In genomic region chr5:132830436-132831094, GRCh38 we compare ENCODE assay signal across 8 cellular contexts. TPM values are rescaled to one million over a fixed set of nuclear protein-coding genes. Genes with fewer than 3 reads are reported as not detected.
DNase-seq lines count a peak whose midpoint lies in the region; ATAC-seq, FAIRE-seq and TF ChIP-seq lines count a peak whose summit lies in the region.

TSS of gene SHROOM1 (minus strand) at chr5:132830647. CDS start at chr5:132826140, 4,507 bp downstream.

- TF ChIP-seq RAD21 in K562 (CRISPR knock-in tag; conservative IDR thresholded peaks at IDR 0.05 in 1 of 2, IDR thresholded peaks at IDR 0.05 in 1 of 2): peak in 1 of 2 experiments; percentile 18; a peak in 1 of 4 replicates

- H3K4me3 ChIP-seq in K562 (peak within 1 kb of the TSS; percentile 74), iPS-18c (ENCODE audit: insufficient read depth, low read depth, low read length) (peak within 1 kb of the TSS; percentile 65), skin epidermis (peak within 1 kb of the TSS; percentile 42 to 65 (median 57))

- POLR2A ChIA-PET in K562 (lab: Yijun Ruan, JAX): interaction anchor here (0.6 to 3.9 kb wide), 15 partner anchors 9 to 234 kb away, joined by 3 to 22 read pairs (median 4); partner anchors contain the start of genes GDF9 and UQCRQ

- H4K20me1 ChIP-seq in K562 (replicated peaks; ENCODE audit: control insufficient read depth, insufficient read depth, low read length): no peaks in the 10 kb centered on the region

- peak within 1 kb of the TSS; percentile 89 for H3K4me2 ChIP-seq in K562 (ENCODE audit: insufficient read depth, low read length)

- intact Hi-C loops in K562 (cut with micrococcal nuclease): loop anchor here (1.0 kb wide), 2 partner anchors 36 to 53 kb away; partner anchors contain the start of genes GDF9 and UQCRQ

- TF ChIP-seq CTCF in C4-2B (conservative IDR thresholded peaks at IDR 0.05) (no peak), K562 (IDR thresholded peaks at IDR 0.05 in 2 of 3, conservative IDR thresholded peaks at IDR 0.05 in 1 of 3; ENCODE audit: insufficient read depth in 2 of 3, low read depth in 1 of 3, low read length in 3 of 3) (no peak; a peak in 1 of 6 replicates)

- peak; percentile 19 for FAIRE-seq in K562 (lab: Jason Lieb, UNC)

- peak within 1 kb of the TSS; percentile 92 to 100 for H3K9ac ChIP-seq in K562 (ENCODE audit: insufficient read depth in 1 of 2, low read depth in 2 of 2, low read length in 2 of 2)

- no peaks in the 10 kb centered on the region for H3K9me1 ChIP-seq in K562 (ENCODE audit: control insufficient read depth, insufficient read depth, low read length)

- peaks cover 18 to 29% of the 10 kb centered on the region in 2 experiments; a peak in 4 of 5 replicates for H3K4me1 ChIP-seq in K562 (replicated peaks in 1 of 2; ENCODE audit: control insufficient read depth in 2 of 2, insufficient read depth in 2 of 2, low read length in 2 of 2)

- in situ Hi-C loops in K562 (cut with MboI): no loop called here

- peaks cover 23% of the 10 kb centered on the region for H3K79me2 ChIP-seq in K562 (ENCODE audit: control insufficient read depth, insufficient read depth, low read length)

- WGBS in K562 (ENCODE audit: insufficient coverage, low coverage, missing lambda C conversion rate): 2% methylated on average over 34 of the region's 78 CpGs

- ATAC-seq in GM18519 (IDR thresholded peaks at IDR 0.05; ENCODE audit: low FRiP score, unreplicated experiment) (peak; percentile 37), HG02884 (IDR thresholded peaks at IDR 0.05; ENCODE audit: unreplicated experiment) (peak; percentile 63), K562 (peak; percentile 93)

- H3K36me3 ChIP-seq in K562 (ENCODE audit: control insufficient read depth, insufficient read depth, low read length): peaks cover 25% of the 10 kb centered on the region; the same call in 1 of the 3 replicates

- H3K9me3 ChIP-seq in K562 (replicated peaks; ENCODE audit: control insufficient read depth, insufficient read depth, low read depth, low read length) (no peaks in the 10 kb centered on the region), iPS-18c (ENCODE audit: control insufficient read depth, insufficient read depth, low read length) (peaks cover 2% of the 10 kb centered on the region)

- H3K27me3 ChIP-seq in K562 (ENCODE audit: control insufficient read depth in 2 of 2, insufficient read depth in 2 of 2, low read length in 2 of 2): no peaks in the 10 kb centered on the region

- BruUV-seq in K562 (replicated peaks; lab: Mats Ljungman, UMichigan): no TSS peak

- CTCF ChIA-PET in K562 (lab: Yijun Ruan, JAX; ENCODE audit: low intra/inter-chr PET ratio): interaction anchor here (1.1 to 2.1 kb wide), 3 partner anchors 36 to 418 kb away, joined by 3 to 13 read pairs (median 5); partner anchors contain the start of genes GDF9 and UQCRQ

- peak within 1 kb of the TSS; percentile 82 for H3K27ac ChIP-seq in C4-2B
- H3K27ac ChIP-seq in K562 (ENCODE audit: extremely low read depth, low read depth, low read length): peak within 1 kb of the TSS; percentile 92
- H3K27ac ChIP-seq in skin epidermis: peak within 1 kb of the TSS; percentile 4 to 81 (median 64)

- peak within 1 kb of the TSS; percentile 97 for H2AFZ ChIP-seq in K562 (ENCODE audit: low read depth, low read length)

- DNase-seq in NCI-H69 (lab: John Stamatoyannopoulos, UW): peak; percentile 86
- DNase-seq in K562 (ENCODE audit: extremely low read depth in 1 of 4, low spot score in 3 of 4): peak; percentile 90 to 92 (median 91)
- no peak for DNase-seq in T1000 (lab: John Stamatoyannopoulos, UW)

- no peak for TF ChIP-seq EP300 in K562 (IDR thresholded peaks at IDR 0.05; ENCODE audit: low read length)

- peak; percentile 85 for TF ChIP-seq POLR2A in K562 (conservative IDR thresholded peaks at IDR 0.05)

TF ChIP-seq in K562, 482 proteins besides CTCF, POLR2A, EP300 and RAD21 (continues in another document):
- peak in 1 of 2 experiments; percentile 37; a peak in 1 of 4 replicates for TF ChIP-seq MNT (conservative IDR thresholded peaks at IDR 0.05)
- TF ChIP-seq NR2C2 (CRISPR knock-in tag; IDR thresholded peaks at IDR 0.05): no peak
- peak; percentile 60 for TF ChIP-seq NR2C2 (tag; IDR thresholded peaks at IDR 0.05)
- peak; percentile 92 for TF ChIP-seq RBFOX2 (IDR thresholded peaks at IDR 0.05; ENCODE audit: low read depth, low read length)
- TF ChIP-seq, protein P1, sequence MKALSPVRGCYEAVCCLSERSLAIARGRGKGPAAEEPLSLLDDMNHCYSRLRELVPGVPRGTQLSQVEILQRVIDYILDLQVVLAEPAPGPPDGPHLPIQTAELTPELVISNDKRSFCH (CRISPR knock-in tag; IDR thresholded peaks at IDR 0.05): no peak
- TF ChIP-seq, protein P1 (tag; IDR thresholded peaks at IDR 0.05): 0 out of 2 replicates have a peak, but pooled peaks have one; percentile 15
- no peak for TF ChIP-seq ZNF274 (IDR thresholded peaks at IDR 0.05; ENCODE audit: borderline replicate concordance, low read depth, low read length)
- no peak for TF ChIP-seq SIRT6 (IDR thresholded peaks at IDR 0.05; ENCODE audit: low read depth, low read length)
- TF ChIP-seq POLR2H (tag; IDR thresholded peaks at IDR 0.05; ENCODE audit: low read depth): peak; percentile 82
- TF ChIP-seq CREB1 (IDR thresholded peaks at IDR 0.05): peak; percentile 60; the same call in 1 of the 2 replicates
- peak; percentile 73 for TF ChIP-seq CREB1 (CRISPR knock-in tag; IDR thresholded peaks at IDR 0.05)
- TF ChIP-seq TAF1 (IDR thresholded peaks at IDR 0.05; ENCODE audit: control insufficient read depth, extremely low read depth, insufficient read depth, low read length, severe bottlenecking): peak; percentile 87
- TF ChIP-seq ZNF639 (CRISPR knock-in tag; conservative IDR thresholded peaks at IDR 0.05 in 1 of 2, IDR thresholded peaks at IDR 0.05 in 1 of 2): peak in 1 of 2 experiments; percentile 30; a peak in 1 of 4 replicates
- TF ChIP-seq HMG20A (CRISPR knock-in tag; conservative IDR thresholded peaks at IDR 0.05): no peak

RNA-seq across cellular contexts. Expression of gene SHROOM1, which starts in this region (rescaled TPM):
- 39.2 and 105 TPM in 2 replicates for total RNA-seq in K562 (2011; cell fraction: chromatin; rRNA removed; ENCODE audit: low replicate concordance)
- total RNA-seq in K562 (2011; cell fraction: nucleolus; rRNA removed): 53.7 and 55.5 TPM in 2 replicates
- total RNA-seq in K562 (2011; cell fraction: nucleoplasm; rRNA removed): 27.4 and 41.9 TPM in 2 replicates
- total RNA-seq in K562 (2014; rRNA removed): 13.0 and 18.6 TPM in 2 replicates
- total RNA-seq in K562 (2014; rRNA removed; fragmentation: Illumina TruSeq; extraction: Trizol): 5.3 and 6.1 TPM in 2 replicates
- total RNA-seq in K562 (2015; rRNA removed; fragmentation: Illumina TruSeq; extraction: Trizol): 10.9 and 13.3 TPM in 2 replicates
- 25.6 and 26.5 TPM in 2 replicates for total RNA-seq in K562 (2021)
- polyA plus RNA-seq in K562 (2011; rRNA removed): 11.9 and 12.8 TPM in 2 replicates
- polyA plus RNA-seq in K562 (2011; cell fraction: cytosol; rRNA removed): 18.1 and 28.6 TPM in 2 replicates
- polyA plus RNA-seq in K562 (2011; cell fraction: nucleus; rRNA removed): 28.4 and 60.2 TPM in 2 replicates
- polyA plus RNA-seq in K562 (2012): 19.1 and 22.2 TPM in 2 replicates
- 14.6 and 14.8 TPM in 2 replicates for polyA plus RNA-seq in K562 (2014; fragmentation: Illumina TruSeq; extraction: Trizol)
- polyA plus RNA-seq in K562 (2014; fragmentation: Nextera tagmentation; extraction: Ambion mirVana): under 1 TPM; 0.44 to 0.50 TPM
- 22.3 and 26.0 TPM in 2 replicates for polyA plus RNA-seq in K562 (2014; rRNA removed)
- 3.8 and 7.6 TPM in 2 replicates for polyA minus RNA-seq in K562 (2011; rRNA and poly(A)+ RNA removed)
- 6.1 and 7.0 TPM in 2 replicates for polyA minus RNA-seq in K562 (2011; cell fraction: cytosol; rRNA and poly(A)+ RNA removed)
- 11.3 and 12.4 TPM in 2 replicates for polyA minus RNA-seq in K562 (2011; cell fraction: nucleus; rRNA and poly(A)+ RNA removed)

Comparison
In these comparisons a context has a peak if more than half of its experiments do, and no peak if none do; other contexts are left out.
1. ATAC-seq: peak in every context shown above with its lines; median percentile 93 in K562; 63 in HG02884; 37 in GM18519.